Comparison of ENCODE assay signal across 2 cellular contexts in the genomic region with DNA sequence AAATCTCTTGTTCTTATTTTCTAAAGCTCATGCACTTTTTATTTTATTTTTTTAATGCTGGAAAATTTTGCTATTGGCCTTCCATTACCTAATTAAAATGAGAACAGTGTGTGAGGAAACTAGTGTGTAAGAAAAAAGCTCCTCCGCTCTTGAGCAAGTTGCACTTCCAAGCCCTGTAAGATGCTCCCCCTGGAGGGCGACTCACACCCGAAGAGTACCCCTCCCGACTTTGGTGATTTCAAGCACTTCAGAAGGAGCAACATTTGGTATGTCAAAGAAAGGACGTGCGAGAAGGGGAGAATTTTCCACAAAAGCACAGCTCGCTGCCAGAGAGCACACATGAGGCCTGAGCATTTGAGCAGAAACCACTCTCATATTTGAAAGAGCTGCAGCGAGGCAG.
TF ChIP-seq lines count a peak whose summit lies in the region.

No MANE protein-coding gene starts in this region.

TF ChIP-seq in GM23338, 12 proteins besides CTCF, POLR2A, EP300 and RAD21 (continued from another document):
- TF ChIP-seq, protein P1, sequence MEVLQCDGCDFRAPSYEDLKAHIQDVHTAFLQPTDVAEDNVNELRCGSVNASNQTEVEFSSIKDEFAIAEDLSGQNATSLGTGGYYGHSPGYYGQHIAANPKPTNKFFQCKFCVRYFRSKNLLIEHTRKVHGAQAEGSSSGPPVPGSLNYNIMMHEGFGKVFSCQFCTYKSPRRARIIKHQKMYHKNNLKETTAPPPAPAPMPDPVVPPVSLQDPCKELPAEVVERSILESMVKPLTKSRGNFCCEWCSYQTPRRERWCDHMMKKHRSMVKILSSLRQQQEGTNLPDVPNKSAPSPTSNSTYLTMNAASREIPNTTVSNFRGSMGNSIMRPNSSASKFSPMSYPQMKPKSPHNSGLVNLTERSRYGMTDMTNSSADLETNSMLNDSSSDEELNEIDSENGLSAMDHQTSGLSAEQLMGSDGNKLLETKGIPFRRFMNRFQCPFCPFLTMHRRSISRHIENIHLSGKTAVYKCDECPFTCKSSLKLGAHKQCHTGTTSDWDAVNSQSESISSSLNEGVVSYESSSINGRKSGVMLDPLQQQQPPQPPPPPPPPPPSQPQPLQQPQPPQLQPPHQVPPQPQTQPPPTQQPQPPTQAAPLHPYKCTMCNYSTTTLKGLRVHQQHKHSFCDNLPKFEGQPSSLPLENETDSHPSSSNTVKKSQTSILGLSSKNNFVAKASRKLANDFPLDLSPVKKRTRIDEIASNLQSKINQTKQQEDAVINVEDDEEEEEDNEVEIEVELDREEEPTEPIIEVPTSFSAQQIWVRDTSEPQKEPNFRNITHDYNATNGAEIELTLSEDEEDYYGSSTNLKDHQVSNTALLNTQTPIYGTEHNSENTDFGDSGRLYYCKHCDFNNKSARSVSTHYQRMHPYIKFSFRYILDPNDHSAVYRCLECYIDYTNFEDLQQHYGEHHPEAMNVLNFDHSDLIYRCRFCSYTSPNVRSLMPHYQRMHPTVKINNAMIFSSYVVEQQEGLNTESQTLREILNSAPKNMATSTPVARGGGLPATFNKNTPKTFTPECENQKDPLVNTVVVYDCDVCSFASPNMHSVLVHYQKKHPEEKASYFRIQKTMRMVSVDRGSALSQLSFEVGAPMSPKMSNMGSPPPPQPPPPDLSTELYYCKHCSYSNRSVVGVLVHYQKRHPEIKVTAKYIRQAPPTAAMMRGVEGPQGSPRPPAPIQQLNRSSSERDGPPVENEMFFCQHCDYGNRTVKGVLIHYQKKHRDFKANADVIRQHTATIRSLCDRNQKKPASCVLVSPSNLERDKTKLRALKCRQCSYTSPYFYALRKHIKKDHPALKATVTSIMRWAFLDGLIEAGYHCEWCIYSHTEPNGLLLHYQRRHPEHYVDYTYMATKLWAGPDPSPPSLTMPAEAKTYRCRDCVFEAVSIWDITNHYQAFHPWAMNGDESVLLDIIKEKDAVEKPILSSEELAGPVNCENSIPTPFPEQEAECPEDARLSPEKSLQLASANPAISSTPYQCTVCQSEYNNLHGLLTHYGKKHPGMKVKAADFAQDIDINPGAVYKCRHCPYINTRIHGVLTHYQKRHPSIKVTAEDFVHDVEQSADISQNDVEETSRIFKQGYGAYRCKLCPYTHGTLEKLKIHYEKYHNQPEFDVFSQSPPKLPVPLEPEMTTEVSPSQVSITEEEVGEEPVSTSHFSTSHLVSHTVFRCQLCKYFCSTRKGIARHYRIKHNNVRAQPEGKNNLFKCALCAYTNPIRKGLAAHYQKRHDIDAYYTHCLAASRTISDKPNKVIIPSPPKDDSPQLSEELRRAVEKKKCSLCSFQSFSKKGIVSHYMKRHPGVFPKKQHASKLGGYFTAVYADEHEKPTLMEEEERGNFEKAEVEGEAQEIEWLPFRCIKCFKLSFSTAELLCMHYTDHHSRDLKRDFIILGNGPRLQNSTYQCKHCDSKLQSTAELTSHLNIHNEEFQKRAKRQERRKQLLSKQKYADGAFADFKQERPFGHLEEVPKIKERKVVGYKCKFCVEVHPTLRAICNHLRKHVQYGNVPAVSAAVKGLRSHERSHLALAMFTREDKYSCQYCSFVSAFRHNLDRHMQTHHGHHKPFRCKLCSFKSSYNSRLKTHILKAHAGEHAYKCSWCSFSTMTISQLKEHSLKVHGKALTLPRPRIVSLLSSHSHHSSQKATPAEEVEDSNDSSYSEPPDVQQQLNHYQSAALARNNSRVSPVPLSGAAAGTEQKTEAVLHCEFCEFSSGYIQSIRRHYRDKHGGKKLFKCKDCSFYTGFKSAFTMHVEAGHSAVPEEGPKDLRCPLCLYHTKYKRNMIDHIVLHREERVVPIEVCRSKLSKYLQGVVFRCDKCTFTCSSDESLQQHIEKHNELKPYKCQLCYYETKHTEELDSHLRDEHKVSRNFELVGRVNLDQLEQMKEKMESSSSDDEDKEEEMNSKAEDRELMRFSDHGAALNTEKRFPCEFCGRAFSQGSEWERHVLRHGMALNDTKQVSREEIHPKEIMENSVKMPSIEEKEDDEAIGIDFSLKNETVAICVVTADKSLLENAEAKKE (CRISPR knock-in tag; IDR thresholded peaks at IDR 0.05), result no peak
- TF ChIP-seq EZH2 (IDR thresholded peaks at IDR 0.05; ENCODE audit: low read depth, unreplicated experiment), result no peak
- no peak for TF ChIP-seq JUNB (IDR thresholded peaks at IDR 0.05; ENCODE audit: unreplicated experiment)
- TF ChIP-seq, protein P2, sequence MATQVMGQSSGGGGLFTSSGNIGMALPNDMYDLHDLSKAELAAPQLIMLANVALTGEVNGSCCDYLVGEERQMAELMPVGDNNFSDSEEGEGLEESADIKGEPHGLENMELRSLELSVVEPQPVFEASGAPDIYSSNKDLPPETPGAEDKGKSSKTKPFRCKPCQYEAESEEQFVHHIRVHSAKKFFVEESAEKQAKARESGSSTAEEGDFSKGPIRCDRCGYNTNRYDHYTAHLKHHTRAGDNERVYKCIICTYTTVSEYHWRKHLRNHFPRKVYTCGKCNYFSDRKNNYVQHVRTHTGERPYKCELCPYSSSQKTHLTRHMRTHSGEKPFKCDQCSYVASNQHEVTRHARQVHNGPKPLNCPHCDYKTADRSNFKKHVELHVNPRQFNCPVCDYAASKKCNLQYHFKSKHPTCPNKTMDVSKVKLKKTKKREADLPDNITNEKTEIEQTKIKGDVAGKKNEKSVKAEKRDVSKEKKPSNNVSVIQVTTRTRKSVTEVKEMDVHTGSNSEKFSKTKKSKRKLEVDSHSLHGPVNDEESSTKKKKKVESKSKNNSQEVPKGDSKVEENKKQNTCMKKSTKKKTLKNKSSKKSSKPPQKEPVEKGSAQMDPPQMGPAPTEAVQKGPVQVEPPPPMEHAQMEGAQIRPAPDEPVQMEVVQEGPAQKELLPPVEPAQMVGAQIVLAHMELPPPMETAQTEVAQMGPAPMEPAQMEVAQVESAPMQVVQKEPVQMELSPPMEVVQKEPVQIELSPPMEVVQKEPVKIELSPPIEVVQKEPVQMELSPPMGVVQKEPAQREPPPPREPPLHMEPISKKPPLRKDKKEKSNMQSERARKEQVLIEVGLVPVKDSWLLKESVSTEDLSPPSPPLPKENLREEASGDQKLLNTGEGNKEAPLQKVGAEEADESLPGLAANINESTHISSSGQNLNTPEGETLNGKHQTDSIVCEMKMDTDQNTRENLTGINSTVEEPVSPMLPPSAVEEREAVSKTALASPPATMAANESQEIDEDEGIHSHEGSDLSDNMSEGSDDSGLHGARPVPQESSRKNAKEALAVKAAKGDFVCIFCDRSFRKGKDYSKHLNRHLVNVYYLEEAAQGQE (IDR thresholded peaks at IDR 0.05; ENCODE audit: unreplicated experiment), result no peak
- no peak for TF ChIP-seq CREB1 (CRISPR knock-in tag; IDR thresholded peaks at IDR 0.05; ENCODE audit: low read depth)

TF ChIP-seq in WTC11, 78 proteins besides CTCF, POLR2A, EP300 and RAD21 (continued from another document):
- TF ChIP-seq, protein P3, sequence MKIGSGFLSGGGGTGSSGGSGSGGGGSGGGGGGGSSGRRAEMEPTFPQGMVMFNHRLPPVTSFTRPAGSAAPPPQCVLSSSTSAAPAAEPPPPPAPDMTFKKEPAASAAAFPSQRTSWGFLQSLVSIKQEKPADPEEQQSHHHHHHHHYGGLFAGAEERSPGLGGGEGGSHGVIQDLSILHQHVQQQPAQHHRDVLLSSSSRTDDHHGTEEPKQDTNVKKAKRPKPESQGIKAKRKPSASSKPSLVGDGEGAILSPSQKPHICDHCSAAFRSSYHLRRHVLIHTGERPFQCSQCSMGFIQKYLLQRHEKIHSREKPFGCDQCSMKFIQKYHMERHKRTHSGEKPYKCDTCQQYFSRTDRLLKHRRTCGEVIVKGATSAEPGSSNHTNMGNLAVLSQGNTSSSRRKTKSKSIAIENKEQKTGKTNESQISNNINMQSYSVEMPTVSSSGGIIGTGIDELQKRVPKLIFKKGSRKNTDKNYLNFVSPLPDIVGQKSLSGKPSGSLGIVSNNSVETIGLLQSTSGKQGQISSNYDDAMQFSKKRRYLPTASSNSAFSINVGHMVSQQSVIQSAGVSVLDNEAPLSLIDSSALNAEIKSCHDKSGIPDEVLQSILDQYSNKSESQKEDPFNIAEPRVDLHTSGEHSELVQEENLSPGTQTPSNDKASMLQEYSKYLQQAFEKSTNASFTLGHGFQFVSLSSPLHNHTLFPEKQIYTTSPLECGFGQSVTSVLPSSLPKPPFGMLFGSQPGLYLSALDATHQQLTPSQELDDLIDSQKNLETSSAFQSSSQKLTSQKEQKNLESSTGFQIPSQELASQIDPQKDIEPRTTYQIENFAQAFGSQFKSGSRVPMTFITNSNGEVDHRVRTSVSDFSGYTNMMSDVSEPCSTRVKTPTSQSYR (CRISPR knock-in tag; IDR thresholded peaks at IDR 0.05), result no peak
- TF ChIP-seq ZNF396 (CRISPR knock-in tag; IDR thresholded peaks at IDR 0.05; ENCODE audit: borderline replicate concordance) (no peak), CREB1 (CRISPR knock-in tag; IDR thresholded peaks at IDR 0.05) (no peak), ETV6 (CRISPR knock-in tag; IDR thresholded peaks at IDR 0.05) (no peak)
- TF ChIP-seq, protein P4, sequence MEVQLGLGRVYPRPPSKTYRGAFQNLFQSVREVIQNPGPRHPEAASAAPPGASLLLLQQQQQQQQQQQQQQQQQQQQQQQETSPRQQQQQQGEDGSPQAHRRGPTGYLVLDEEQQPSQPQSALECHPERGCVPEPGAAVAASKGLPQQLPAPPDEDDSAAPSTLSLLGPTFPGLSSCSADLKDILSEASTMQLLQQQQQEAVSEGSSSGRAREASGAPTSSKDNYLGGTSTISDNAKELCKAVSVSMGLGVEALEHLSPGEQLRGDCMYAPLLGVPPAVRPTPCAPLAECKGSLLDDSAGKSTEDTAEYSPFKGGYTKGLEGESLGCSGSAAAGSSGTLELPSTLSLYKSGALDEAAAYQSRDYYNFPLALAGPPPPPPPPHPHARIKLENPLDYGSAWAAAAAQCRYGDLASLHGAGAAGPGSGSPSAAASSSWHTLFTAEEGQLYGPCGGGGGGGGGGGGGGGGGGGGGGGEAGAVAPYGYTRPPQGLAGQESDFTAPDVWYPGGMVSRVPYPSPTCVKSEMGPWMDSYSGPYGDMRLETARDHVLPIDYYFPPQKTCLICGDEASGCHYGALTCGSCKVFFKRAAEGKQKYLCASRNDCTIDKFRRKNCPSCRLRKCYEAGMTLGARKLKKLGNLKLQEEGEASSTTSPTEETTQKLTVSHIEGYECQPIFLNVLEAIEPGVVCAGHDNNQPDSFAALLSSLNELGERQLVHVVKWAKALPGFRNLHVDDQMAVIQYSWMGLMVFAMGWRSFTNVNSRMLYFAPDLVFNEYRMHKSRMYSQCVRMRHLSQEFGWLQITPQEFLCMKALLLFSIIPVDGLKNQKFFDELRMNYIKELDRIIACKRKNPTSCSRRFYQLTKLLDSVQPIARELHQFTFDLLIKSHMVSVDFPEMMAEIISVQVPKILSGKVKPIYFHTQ (CRISPR knock-in tag; IDR thresholded peaks at IDR 0.05), result no peak
- TF ChIP-seq, protein P5, sequence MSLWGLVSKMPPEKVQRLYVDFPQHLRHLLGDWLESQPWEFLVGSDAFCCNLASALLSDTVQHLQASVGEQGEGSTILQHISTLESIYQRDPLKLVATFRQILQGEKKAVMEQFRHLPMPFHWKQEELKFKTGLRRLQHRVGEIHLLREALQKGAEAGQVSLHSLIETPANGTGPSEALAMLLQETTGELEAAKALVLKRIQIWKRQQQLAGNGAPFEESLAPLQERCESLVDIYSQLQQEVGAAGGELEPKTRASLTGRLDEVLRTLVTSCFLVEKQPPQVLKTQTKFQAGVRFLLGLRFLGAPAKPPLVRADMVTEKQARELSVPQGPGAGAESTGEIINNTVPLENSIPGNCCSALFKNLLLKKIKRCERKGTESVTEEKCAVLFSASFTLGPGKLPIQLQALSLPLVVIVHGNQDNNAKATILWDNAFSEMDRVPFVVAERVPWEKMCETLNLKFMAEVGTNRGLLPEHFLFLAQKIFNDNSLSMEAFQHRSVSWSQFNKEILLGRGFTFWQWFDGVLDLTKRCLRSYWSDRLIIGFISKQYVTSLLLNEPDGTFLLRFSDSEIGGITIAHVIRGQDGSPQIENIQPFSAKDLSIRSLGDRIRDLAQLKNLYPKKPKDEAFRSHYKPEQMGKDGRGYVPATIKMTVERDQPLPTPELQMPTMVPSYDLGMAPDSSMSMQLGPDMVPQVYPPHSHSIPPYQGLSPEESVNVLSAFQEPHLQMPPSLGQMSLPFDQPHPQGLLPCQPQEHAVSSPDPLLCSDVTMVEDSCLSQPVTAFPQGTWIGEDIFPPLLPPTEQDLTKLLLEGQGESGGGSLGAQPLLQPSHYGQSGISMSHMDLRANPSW (CRISPR knock-in tag; conservative IDR thresholded peaks at IDR 0.05; ENCODE audit: low read depth), result no peak
